18 cellular contexts compared by ENCODE assay signal in genomic region chr4:139969635-139970266, GRCh38.
A peak's percentile ranks its signal among the peaks of the same experiment; 100 is the strongest.
DNase-seq lines count a peak whose midpoint lies in the region; ATAC-seq and TF ChIP-seq lines count a peak whose summit lies in the region.
"Had no signal": no experiment of that assay in that cellular context is flagged by ENCODE, and none has a peak within 500 bp of the region (broad histone marks: within the 10 kb centered on the region; RNA-seq: fewer than 3 reads in every experiment).

No MANE protein-coding gene starts in this region.

- no peaks in the 10 kb centered on the region for H3K27me3 ChIP-seq in thyroid gland

- no peak for TF ChIP-seq CTCF in VCaP (conservative IDR thresholded peaks at IDR 0.05)
- no peak for TF ChIP-seq CTCF in thyroid gland (IDR thresholded peaks at IDR 0.05)
- TF ChIP-seq CTCF in RWPE1 (conservative IDR thresholded peaks at IDR 0.05; ENCODE audit: low read depth), result no peak

- 37 to 44% methylated on average over 7 of the region's 7 CpGs for WGBS in thyroid gland, 2 donors

- H3K36me3 ChIP-seq in thyroid gland, result no peaks in the 10 kb centered on the region
- H3K36me3 ChIP-seq: HAP-1 had no signal

- DNase-seq in NCI-H345 (lab: John Stamatoyannopoulos, UW), result peak; percentile 29
- DNase-seq in NCI-H345 treated with DMSO at 0.1 percent for 48 hours (lab: John Stamatoyannopoulos, UW; ENCODE audit: unreplicated experiment), result no peak
- DNase-seq in left lobe of liver (ENCODE audit: low spot score), result no peak
- peak; percentile 58 to 70 for DNase-seq in thyroid gland
- DNase-seq in RWPE1 (ENCODE audit: low spot score), result no peak
- no peak for DNase-seq in mesenteric fat pad (ENCODE audit: low spot score)
- DNase-seq: CD8-positive, alpha-beta memory T cell; IMR-90; NCI-H1436; NCI-H187 treated with DMSO at 0.1 percent for 48 hours; NCI-H748 treated with DMSO at 0.1 percent for 48 hours had no signal

- CTCF ChIA-PET in RWPE1 (lab: Yijun Ruan, JAX), result interaction anchor here (0.6 to 0.7 kb wide), 2 partner anchors 16 to 105 kb away, joined by 3 to 5 read pairs; no protein-coding TSS in a partner anchor

- H3K4me3 ChIP-seq in thyroid gland (replicated peaks in 1 of 3), result no peak overlapping the region
- H3K4me3 ChIP-seq: GM23338, HAP-1 had no signal

- no peaks in the 10 kb centered on the region for H3K9me3 ChIP-seq in thyroid gland
- H3K9me3 ChIP-seq: HAP-1 had no signal

- intact Hi-C loops in thyroid gland (cut with DNase I), result no loop called here

- TF ChIP-seq POLR2A in thyroid gland (IDR thresholded peaks at IDR 0.05), result no peak

- POLR2A ChIA-PET in RWPE1 (lab: Yijun Ruan, JAX; ENCODE audit: low non-redundant PET), result no interaction called here

- H3K27ac ChIP-seq in VCaP (peak overlapping the region; percentile 3; the same call in 1 of the 2 replicates), thyroid gland (peak overlapping the region; percentile 27 to 74 (median 60)), RWPE1 (no peak overlapping the region)
- H3K27ac ChIP-seq: C4-2B had no signal

- ATAC-seq in left lobe of liver (peak; percentile 73), HG02798 (IDR thresholded peaks at IDR 0.05; ENCODE audit: poor library complexity, unreplicated experiment) (no peak)
- ATAC-seq: GM23338, Panc1, SK-N-SH treated with all-trans-retinoic acid at 6 μM for 48 hours had no signal

- peaks cover 52 to 60% of the 10 kb centered on the region in 2 donors for H3K4me1 ChIP-seq in thyroid gland
- H3K4me1 ChIP-seq: HAP-1 had no signal

Comparison
In these comparisons a context has a peak if more than half of its experiments do, and no peak if none do; other contexts are left out.
1. DNase-seq: peak in NCI-H345 (single experiment) and thyroid gland (2 of 2); none in NCI-H345 treated with DMSO at 0.1 percent for 48 hours (single experiment), left lobe of liver (single experiment), RWPE1 (single experiment) and mesenteric fat pad (single experiment).